In genomic region chr4:71300362-71300761, GRCh38 we compare ENCODE assay signal across 21 cellular contexts. TPM values are rescaled to one million over a fixed set of nuclear protein-coding genes. Genes with fewer than 3 reads are reported as not detected.
A peak's percentile ranks its signal among the peaks of the same experiment; 100 is the strongest.
DNase-seq lines count a peak whose midpoint lies in the region; ATAC-seq, FAIRE-seq and TF ChIP-seq lines count a peak whose summit lies in the region.
"Had no signal": no experiment of that assay in that cellular context is flagged by ENCODE, and none has a peak within 500 bp of the region (broad histone marks: within the 10 kb centered on the region; RNA-seq: fewer than 3 reads in every experiment).

No MANE protein-coding gene starts in this region.

- no peak overlapping the region for H4K5ac ChIP-seq in H1 (ENCODE audit: insufficient read length, low read depth, low read length)

- H3K4me2 ChIP-seq in H1 (ENCODE audit: insufficient read depth in 1 of 2, low read depth in 2 of 2, low read length in 2 of 2) (no peak overlapping the region), neuronal stem cell (ENCODE audit: insufficient read depth, low read length, poor library complexity, severe bottlenecking) (no peak overlapping the region)

- no peaks in the 10 kb centered on the region for H3K27me3 Mint-ChIP-seq in stimulated activated naive CD8-positive, alpha-beta T cell treated with anti-CD3 and anti-CD28 coated beads, Interleukin-15, amount 100 ng/mL, for 72 hours

- no peaks in the 10 kb centered on the region for H3K23me2 ChIP-seq in H1 (ENCODE audit: low read depth, low read length)

- H3K4me1 ChIP-seq in H1 (replicated peaks in 1 of 4; ENCODE audit: control insufficient read depth in 3 of 4, insufficient read depth in 4 of 4, low read length in 3 of 4) (peaks cover 0 to 8% (median 1%) of the 10 kb centered on the region in 4 experiments; a peak in 2 of 7 replicates), neuronal stem cell (ENCODE audit: control insufficient read depth in 2 of 2, insufficient read depth in 1 of 2, low read depth in 1 of 2, low read length in 2 of 2) (no peaks in the 10 kb centered on the region)

- H3K27ac ChIP-seq in H1 (ENCODE audit: low read depth, low read length), result no peak overlapping the region
- H3K27ac ChIP-seq in neuronal stem cell (replicated peaks; ENCODE audit: low read length), result no peak overlapping the region
- H3K27ac ChIP-seq: C4-2B, GM23248 had no signal

- TF ChIP-seq RAD21 in H1 (IDR thresholded peaks at IDR 0.05 in 1 of 2, conservative IDR thresholded peaks at IDR 0.05 in 1 of 2; ENCODE audit: low read depth in 2 of 2, low read length in 2 of 2), result no peak

- H2BK15ac ChIP-seq in H1 (ENCODE audit: low read length), result no peak overlapping the region
- no peak overlapping the region for H2BK15ac ChIP-seq in neuronal stem cell (ENCODE audit: low read length)

- no peak overlapping the region for H3K56ac ChIP-seq in H1 (replicated peaks; ENCODE audit: insufficient read length, low read depth, low read length)

- H3K79me1 ChIP-seq in H1 (ENCODE audit: low read depth, low read length) (no peaks in the 10 kb centered on the region), neuronal stem cell (ENCODE audit: low read depth, low read length) (no peaks in the 10 kb centered on the region)

- 0 out of 2 replicates have a peak overlapping the region, but pooled peaks have one; percentile 91 for H2AK5ac ChIP-seq in H1 (ENCODE audit: low read depth, low read length)
- H2AK5ac ChIP-seq in neuronal stem cell (ENCODE audit: low read depth, low read length), result peak overlapping the region; percentile 25

- H3K14ac ChIP-seq in H1 (ENCODE audit: insufficient read length) (no peak overlapping the region), neuronal stem cell (ENCODE audit: low read length) (peak overlapping the region; percentile 86)

- H3K4me3 ChIP-seq in H1 (ENCODE audit: extremely low read depth in 1 of 4, insufficient read depth in 2 of 4, low read depth in 3 of 4, low read length in 4 of 4) (no peak overlapping the region), neuronal stem cell (ENCODE audit: low read length in 2 of 2) (no peak overlapping the region)
- H3K4me3 ChIP-seq: GM23248, K562 had no signal

- H2BK20ac ChIP-seq in H1 (ENCODE audit: low read length), result no peak overlapping the region

- peak; percentile 20 for ATAC-seq in stimulated activated naive CD8-positive, alpha-beta T cell treated with anti-CD3 and anti-CD28 coated beads, Interleukin-15, amount 100 ng/mL, for 72 hours
- ATAC-seq in stimulated activated naive CD8-positive, alpha-beta T cell treated with anti-CD3 and anti-CD28 coated beads, Interleukin-15, Interleukin-2, amounts not matched to agents 100 U/mL and 50 U/mL, for 24 hours, result no peak
- ATAC-seq in GM19455 (IDR thresholded peaks at IDR 0.05; ENCODE audit: unreplicated experiment), result no peak
- ATAC-seq in GM21390 (IDR thresholded peaks at IDR 0.05; ENCODE audit: unreplicated experiment), result no peak
- ATAC-seq: HCT116, K562 had no signal

- 93% methylated on average over 8 of the region's 8 CpGs; no CpG with 5 or more reads in 1 of the 2 experiments for WGBS in H1 (ENCODE audit: extremely low coverage in 1 of 2, insufficient coverage in 1 of 2, insufficient read length in 1 of 2, insufficient replicate concordance in 2 of 2, low coverage in 1 of 2, low lambda C conversion rate in 2 of 2, missing lambda C conversion rate in 1 of 2), 2 experiments
- WGBS in neuronal stem cell (ENCODE audit: extremely low coverage in 2 of 2, insufficient read length in 2 of 2, insufficient replicate concordance in 1 of 2), 2 donors, result no CpG with 5 or more reads among the region's 8 CpGs

- H4K20me1 ChIP-seq in H1 (replicated peaks in 1 of 2; ENCODE audit: control insufficient read depth in 1 of 2, insufficient read depth in 2 of 2, low read length in 2 of 2), result no peaks in the 10 kb centered on the region

- TF ChIP-seq CTCF in H1 (IDR thresholded peaks at IDR 0.05; ENCODE audit: control extremely low read depth in 1 of 3, insufficient read depth in 1 of 3, low read depth in 1 of 3, low read length in 3 of 3), result no peak

- no peaks in the 10 kb centered on the region for H3K27me3 ChIP-seq in H1 (replicated peaks in 1 of 4; ENCODE audit: control insufficient read depth in 3 of 4, extremely low read depth in 1 of 4, insufficient read depth in 3 of 4, low read length in 3 of 4)
- no peaks in the 10 kb centered on the region for H3K27me3 ChIP-seq in neuronal stem cell (ENCODE audit: control insufficient read depth in 3 of 3, insufficient read depth in 3 of 3, low read depth in 1 of 3, low read length in 3 of 3)

- no peaks in the 10 kb centered on the region for H3K9me3 Mint-ChIP-seq in stimulated activated naive CD8-positive, alpha-beta T cell treated with anti-CD3 and anti-CD28 coated beads, Interleukin-15, amount 100 ng/mL, for 72 hours
- H3K9me3 Mint-ChIP-seq: CD4-positive, alpha-beta T cell; HFFc6 had no signal

- H3K4ac ChIP-seq in H1 (replicated peaks; ENCODE audit: insufficient read length, low read depth, low read length), result no peak overlapping the region
- no peak overlapping the region for H3K4ac ChIP-seq in neuronal stem cell (ENCODE audit: low read length)

- H3K36me3 ChIP-seq in H1 (ENCODE audit: control insufficient read depth in 2 of 4, insufficient read depth in 4 of 4, low read length in 3 of 4) (no peaks in the 10 kb centered on the region), neuronal stem cell (replicated peaks in 1 of 2; ENCODE audit: control insufficient read depth in 2 of 2, insufficient read depth in 2 of 2, low read length in 2 of 2) (no peaks in the 10 kb centered on the region)

- no peak overlapping the region for H2BK120ac ChIP-seq in H1 (replicated peaks; ENCODE audit: low read depth, low read length)
- no peak overlapping the region for H2BK120ac ChIP-seq in neuronal stem cell (ENCODE audit: low read depth, low read length)

- H3K23ac ChIP-seq in H1 (ENCODE audit: insufficient read length), result no peak overlapping the region
- H3K23ac ChIP-seq in neuronal stem cell (ENCODE audit: low read depth, low read length, poor library complexity), result no peak overlapping the region

- DNase-seq in stimulated activated naive CD8-positive, alpha-beta T cell treated with anti-CD3 and anti-CD28 coated beads, Interleukin-15, amount 100 ng/mL, for 72 hours, result no peak
- no peak for DNase-seq in stimulated activated naive CD8-positive, alpha-beta T cell treated with anti-CD3 and anti-CD28 coated beads, Interleukin-15, Interleukin-2, amounts not matched to agents 100 U/mL and 50 U/mL, for 24 hours
- DNase-seq in H1 (ENCODE audit: low read depth in 1 of 2, low spot score in 2 of 2) (no peak), neuronal stem cell (ENCODE audit: low spot score) (no peak), urothelium cell line (ENCODE audit: low spot score) (no peak), hippocampal formation (lab: John Stamatoyannopoulos, UW) (no peak)
- DNase-seq: CD4-positive, alpha-beta T cell; DMS153; DMS79 treated with DMSO at 0.1 percent for 48 hours; GF-D8; GM23248; HFFc6; IMR-90 had no signal

- CTCF ChIA-PET in H1 (lab: Charles Lee; ENCODE audit: partially characterized antibody), result interaction anchor here (1.2 kb wide), 1 partner anchor 75 kb away, joined by 3 read pairs; no protein-coding TSS in a partner anchor

- H3K9me3 ChIP-seq in H1 (ENCODE audit: insufficient read depth in 2 of 2, low read depth in 1 of 2, low read length in 1 of 2), result no peaks in the 10 kb centered on the region
- no peaks in the 10 kb centered on the region for H3K9me3 ChIP-seq in neuronal stem cell (replicated peaks in 1 of 2; ENCODE audit: control insufficient read depth in 2 of 2, insufficient read depth in 1 of 2, low read depth in 1 of 2, low read length in 2 of 2)

- H2BK12ac ChIP-seq in H1 (ENCODE audit: low read depth, low read length) (no peak overlapping the region; the same call in 1 of the 2 replicates), neuronal stem cell (ENCODE audit: low read length) (no peak overlapping the region)

- H2BK5ac ChIP-seq in H1 (ENCODE audit: low read depth, low read length), result no peak overlapping the region
- H2BK5ac ChIP-seq in neuronal stem cell (ENCODE audit: low read length), result no peak overlapping the region

- no peak overlapping the region for H3K18ac ChIP-seq in H1 (ENCODE audit: extremely low read depth, low read length)
- no peak overlapping the region for H3K18ac ChIP-seq in neuronal stem cell (ENCODE audit: low read length)

- H3K79me2 ChIP-seq in H1 (ENCODE audit: control insufficient read depth in 1 of 2, insufficient read depth in 2 of 2, low read length in 2 of 2), result no peaks in the 10 kb centered on the region

- no peak for TF ChIP-seq POLR2A in H1 (IDR thresholded peaks at IDR 0.05; ENCODE audit: control extremely low read depth in 1 of 2, low read depth in 2 of 2, low read length in 2 of 2)

- H3K27ac Mint-ChIP-seq in stimulated activated naive CD8-positive, alpha-beta T cell treated with anti-CD3 and anti-CD28 coated beads, Interleukin-15, amount 100 ng/mL, for 72 hours, result peak overlapping the region in 1 of 2 donors; percentile 61
- H3K27ac Mint-ChIP-seq: CD4-positive, alpha-beta T cell; HFFc6 had no signal

- no peaks in the 10 kb centered on the region for H3K4me1 Mint-ChIP-seq in stimulated activated naive CD8-positive, alpha-beta T cell treated with anti-CD3 and anti-CD28 coated beads, Interleukin-15, amount 100 ng/mL, for 72 hours

- no peak overlapping the region for H3K9ac ChIP-seq in H1 (replicated peaks in 1 of 4; ENCODE audit: extremely low read depth in 1 of 4, low read depth in 3 of 4, low read length in 3 of 4)
- no peak overlapping the region for H3K9ac ChIP-seq in neuronal stem cell (ENCODE audit: low read depth, low read length, poor library complexity)
- H3K9ac ChIP-seq: GM23248 had no signal

- FAIRE-seq in H1 (lab: Jason Lieb, UNC) (no peak), urothelium cell line (lab: Jason Lieb, UNC) (peak; percentile 9)
- FAIRE-seq: H54, HTR-8/SVneo, K562 had no signal

- H4K91ac ChIP-seq in H1 (replicated peaks; ENCODE audit: insufficient read length, low read length) (peak overlapping the region; percentile 42), neuronal stem cell (ENCODE audit: low read depth, low read length, poor library complexity) (no peak overlapping the region)

- POLR2A ChIA-PET in H1 (lab: Charles Lee; ENCODE audit: partially characterized antibody), result no interaction called here

- H2AFZ ChIP-seq in H1 (ENCODE audit: low read length) (no peak overlapping the region), neuronal stem cell (ENCODE audit: low read length) (no peak overlapping the region)
- H2AFZ ChIP-seq: GM23248 had no signal

- H3K4me3 Mint-ChIP-seq in stimulated activated naive CD8-positive, alpha-beta T cell treated with anti-CD3 and anti-CD28 coated beads, Interleukin-15, amount 100 ng/mL, for 72 hours, result no peak overlapping the region
- H3K4me3 Mint-ChIP-seq: CD4-positive, alpha-beta T cell; HFFc6 had no signal

- no peak for TF ChIP-seq EP300 in H1 (IDR thresholded peaks at IDR 0.05; ENCODE audit: borderline replicate concordance in 1 of 2, low read depth in 2 of 2, low read length in 2 of 2)

- H4K8ac ChIP-seq in H1 (ENCODE audit: extremely low read depth, insufficient read depth, low read length) (no peak overlapping the region), neuronal stem cell (ENCODE audit: low read depth, low read length) (no peak overlapping the region)

RNA-seq across cellular contexts. Expression of gene SLC4A4, which starts 38.5 kb away (rescaled TPM):
- total RNA-seq in H1 (2021; fragmentation: NEBNext Ultra II Directional; extraction: Animal tissue kit (Norgen Biotek cat#: 25700)), result 1.2 and 2.8 TPM in 2 replicates
- polyA plus RNA-seq in H1 (2011; rRNA removed), result 0.41 and 0.67 TPM in 2 replicates
- polyA plus RNA-seq in H1 (2011; cell fraction: cytosol; rRNA removed), result 0.43 TPM
- polyA plus RNA-seq in H1 (2011; cell fraction: nucleus; rRNA removed), result 0.36 TPM
- 0.59 to 1.2 TPM (median 0.73 TPM) in 4 replicates for polyA plus RNA-seq in H1 (2012, experiment 1 of 2)
- 0.05 TPM for polyA plus RNA-seq in H1 (2012, experiment 2 of 2)
- 1.1 TPM for polyA plus RNA-seq in H1 (2013, experiment 1 of 2)
- polyA plus RNA-seq in H1 (2013, experiment 2 of 2), result 0.94 TPM
- 1.8 and 1.9 TPM in 2 replicates for polyA minus RNA-seq in H1 (2011; rRNA and poly(A)+ RNA removed)
- polyA minus RNA-seq in H1 (2011; cell fraction: cytosol; rRNA and poly(A)+ RNA removed), result 0.81 TPM
- polyA minus RNA-seq in H1 (2011; cell fraction: nucleus; rRNA and poly(A)+ RNA removed), result 3.5 TPM
- 0.06 TPM for polyA plus RNA-seq in neuronal stem cell (2013, experiment 1 of 2)
- polyA plus RNA-seq in neuronal stem cell (2013, experiment 2 of 2), result 0.07 TPM
- total RNA-seq: A172 had no signal
